22 cellular contexts compared by ENCODE assay signal in the genomic region with DNA sequence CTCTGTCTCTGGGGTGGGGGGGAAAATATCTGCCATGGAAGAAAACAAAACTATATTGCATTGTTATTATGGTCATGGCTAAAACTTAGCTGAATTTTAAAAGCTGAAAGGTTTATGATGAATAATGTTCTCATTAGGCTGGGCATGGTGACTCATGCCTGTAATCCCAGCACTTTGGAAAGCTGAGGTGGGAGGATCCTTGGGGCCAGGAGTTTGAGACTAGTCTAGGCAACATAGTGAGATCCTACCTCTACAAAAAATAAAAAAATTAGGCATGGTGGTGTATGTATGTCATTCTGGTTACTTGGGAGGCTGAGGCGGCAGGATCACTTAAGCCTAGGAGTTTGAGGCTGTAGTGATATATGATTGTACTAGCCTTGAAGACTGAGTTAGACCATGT. TPM values are rescaled to one million over a fixed set of nuclear protein-coding genes. Genes with fewer than 3 reads are reported as not detected.
DNase-seq lines count a peak whose midpoint lies in the region; ATAC-seq, FAIRE-seq and TF ChIP-seq lines count a peak whose summit lies in the region.
"Had no signal": no experiment of that assay in that cellular context is flagged by ENCODE, and none has a peak within 500 bp of the region (broad histone marks: within the 10 kb centered on the region; RNA-seq: fewer than 3 reads in every experiment).

No MANE protein-coding gene starts in this region.

- no peak overlapping the region for H3K18ac ChIP-seq in trophoblast cell (ENCODE audit: low read length)

- intact Hi-C loops in Panc1 (cut with micrococcal nuclease; ENCODE audit: unreplicated experiment) (no loop called here), endothelial cell of umbilical vein (cut with micrococcal nuclease) (no loop called here)

- in situ Hi-C loops in GM23248 (cut with MboI) (loop anchor here (10.0 kb wide), 1 partner anchor 318 kb away; no protein-coding TSS in a partner anchor), Panc1 (cut with HindIII; ENCODE audit: low pct_unique_long_range_greater_than_20kb, low sequenced_read_pairs) (no loop called here)

- BruUV-seq in Panc1 (replicated peaks; lab: Mats Ljungman, UMichigan) (no TSS peak), endothelial cell of umbilical vein (replicated peaks; lab: Mats Ljungman, UMichigan) (no TSS peak)

- ATAC-seq in Panc1: 0 out of 2 replicates have a peak, but pooled peaks have one; percentile 22
- no peak for ATAC-seq in GM18873 (IDR thresholded peaks at IDR 0.05; ENCODE audit: low FRiP score, unreplicated experiment)
- ATAC-seq in HG03097 (IDR thresholded peaks at IDR 0.05; ENCODE audit: low FRiP score, unreplicated experiment): no peak
- ATAC-seq: natural killer cell, T-cell had no signal

- H3K4me3 ChIP-seq in GM23248: no peak overlapping the region
- no peak overlapping the region for H3K4me3 ChIP-seq in Panc1 (ENCODE audit: low read depth in 2 of 2, low read length in 2 of 2)
- no peak overlapping the region for H3K4me3 ChIP-seq in endothelial cell of umbilical vein (replicated peaks in 1 of 3; ENCODE audit: insufficient read depth in 1 of 3, low read depth in 1 of 3, low read length in 3 of 3)
- no peak overlapping the region for H3K4me3 ChIP-seq in trophoblast cell (ENCODE audit: low read depth, low read length)
- H3K4me3 ChIP-seq: Peyer's patch, testis had no signal

- H2BK120ac ChIP-seq in trophoblast cell (ENCODE audit: insufficient read depth, low read length, poor library complexity): no peak overlapping the region

- CTCF ChIA-PET in Panc1 (lab: Charles Lee) (no interaction called here), endothelial cell of umbilical vein (lab: Charles Lee) (interaction anchor here (0.6 to 1.5 kb wide), 6 partner anchors 8 to 322 kb away, joined by 3 to 5 read pairs (median 3); no protein-coding TSS in a partner anchor)

- no peaks in the 10 kb centered on the region for H3K9me1 ChIP-seq in endothelial cell of umbilical vein (replicated peaks; ENCODE audit: control insufficient read depth, extremely low read depth, insufficient read depth, low read length)

- POLR2A ChIA-PET in Panc1 (lab: Charles Lee) (no interaction called here), endothelial cell of umbilical vein (lab: Charles Lee) (no interaction called here)

- H3K14ac ChIP-seq in trophoblast cell (ENCODE audit: low read length): no peak overlapping the region

- FAIRE-seq in endothelial cell of umbilical vein (lab: Jason Lieb, UNC): peak; percentile 15
- FAIRE-seq: small intestine had no signal

- DNase-seq in GM23248: peak; percentile 72
- no peak for DNase-seq in Panc1 (ENCODE audit: low read depth, low spot score)
- no peak for DNase-seq in endothelial cell of umbilical vein (ENCODE audit: low read depth, low spot score)
- DNase-seq in trophoblast cell: no peak
- no peak for DNase-seq in C1 segment of cervical spinal cord (lab: John Stamatoyannopoulos, UW)
- DNase-seq in SKM-1 (lab: John Stamatoyannopoulos, UW; ENCODE audit: unreplicated experiment): no peak
- DNase-seq: activated CD8-positive, alpha-beta memory T cell treated with anti-CD3 and anti-CD28 coated beads for 24 hours; effector memory CD4-positive, alpha-beta T cell; KG1; natural killer cell; NCI-H1105; NCI-H2171 treated with DMSO at 0.1 percent for 48 hours; NCI-H82; Peyer's patch; small intestine; stimulated activated CD4-positive, alpha-beta T cell treated with anti-CD3 and anti-CD28 coated beads, Interleukin-4, amount 100 ng/mL, for 4 hours; stimulated activated CD8-positive, alpha-beta memory T cell treated with anti-CD3 and anti-CD28 coated beads, Interleukin-4, amount 100 ng/mL, for 48 hours; T-cell; testis; WERI-Rb-1 had no signal

- H2AFZ ChIP-seq in GM23248 (no peak overlapping the region), endothelial cell of umbilical vein (ENCODE audit: low read depth, low read length) (no peak overlapping the region), trophoblast cell (ENCODE audit: insufficient read depth, low read length, poor library complexity) (no peak overlapping the region)

- no peak for TF ChIP-seq POLR2A in endothelial cell of umbilical vein (IDR thresholded peaks at IDR 0.05; ENCODE audit: low read depth, low read length)

- WGBS in GM23248 (ENCODE audit: low coverage in 1 of 2, low lambda C conversion rate in 2 of 2, missing lambda C conversion rate in 2 of 2), 2 experiments: 93 to 96% methylated on average over 1 of the region's 1 CpG
- WGBS in trophoblast cell (ENCODE audit: extremely low coverage, insufficient coverage, insufficient read length): no CpG with 5 or more reads among the region's 1 CpG

- dilution Hi-C loops in endothelial cell of umbilical vein (cut with MboI; ENCODE audit: extremely low pct_ligation_motif_present, low sequenced_read_pairs): no loop called here

- H3K27me3 ChIP-seq in GM23248 (replicated peaks; ENCODE audit: insufficient read depth): no peaks in the 10 kb centered on the region
- H3K27me3 ChIP-seq in Panc1 (ENCODE audit: control insufficient read depth, insufficient read depth, low read length): no peaks in the 10 kb centered on the region
- no peaks in the 10 kb centered on the region for H3K27me3 ChIP-seq in endothelial cell of umbilical vein (ENCODE audit: control insufficient read depth in 2 of 2, insufficient read depth in 2 of 2, low read length in 2 of 2)
- no peaks in the 10 kb centered on the region for H3K27me3 ChIP-seq in trophoblast cell (ENCODE audit: insufficient read depth, low read length)
- H3K27me3 ChIP-seq: Peyer's patch, testis had no signal

- 0 out of 2 replicates have a peak, but pooled peaks cover 3% of the 10 kb centered on the region for H4K20me1 ChIP-seq in GM23248 (ENCODE audit: insufficient read depth)
- no peaks in the 10 kb centered on the region for H4K20me1 ChIP-seq in endothelial cell of umbilical vein (replicated peaks; ENCODE audit: control insufficient read depth, extremely low read depth, insufficient read depth, low read length)

- no peaks in the 10 kb centered on the region for H3F3A ChIP-seq in GM23248 (ENCODE audit: insufficient read depth)

- H3K23ac ChIP-seq in trophoblast cell (ENCODE audit: low read length): no peak overlapping the region

- peaks cover 7% of the 10 kb centered on the region; the same call in 1 of the 2 replicates for H3K79me2 ChIP-seq in GM23248 (ENCODE audit: insufficient read depth)
- H3K79me2 ChIP-seq in endothelial cell of umbilical vein (ENCODE audit: control insufficient read depth, insufficient read depth, low read length): peaks cover 6% of the 10 kb centered on the region
- no peaks in the 10 kb centered on the region for H3K79me2 ChIP-seq in trophoblast cell (ENCODE audit: control insufficient read depth, insufficient read depth, low read length, poor library complexity)

- no peaks in the 10 kb centered on the region for H3K9me2 ChIP-seq in GM23248 (ENCODE audit: insufficient read depth)

- no peak for TF ChIP-seq CTCF in Panc1 (IDR thresholded peaks at IDR 0.05)
- no peak for TF ChIP-seq CTCF in endothelial cell of umbilical vein (IDR thresholded peaks at IDR 0.05; ENCODE audit: extremely low read depth in 1 of 2, insufficient read depth in 1 of 2, low read depth in 1 of 2, low read length in 2 of 2)

- H3K9ac ChIP-seq in GM23248 (no peak overlapping the region), endothelial cell of umbilical vein (replicated peaks; ENCODE audit: extremely low read depth, insufficient read depth, low read length) (no peak overlapping the region), trophoblast cell (ENCODE audit: low read length) (no peak overlapping the region)

- peaks cover 8% of the 10 kb centered on the region; the same call in 1 of the 2 replicates for H3K4me1 ChIP-seq in GM23248 (ENCODE audit: insufficient read depth)
- no peaks in the 10 kb centered on the region for H3K4me1 ChIP-seq in Panc1 (ENCODE audit: control insufficient read depth, insufficient read depth, low read length)
- no peaks in the 10 kb centered on the region for H3K4me1 ChIP-seq in endothelial cell of umbilical vein (ENCODE audit: control insufficient read depth, extremely low read depth, insufficient read depth, low read length)
- peaks cover 0 to 2% of the 10 kb centered on the region in 2 experiments for H3K4me1 ChIP-seq in trophoblast cell (ENCODE audit: control insufficient read depth in 1 of 2, insufficient read depth in 2 of 2, low read length in 2 of 2)
- H3K4me1 ChIP-seq: Peyer's patch, testis had no signal

- peak overlapping the region; percentile 21 for H2BK5ac ChIP-seq in trophoblast cell (ENCODE audit: low read depth, low read length, poor library complexity)

- H4K12ac ChIP-seq in trophoblast cell (ENCODE audit: low read depth, low read length): no peak overlapping the region

- no peak overlapping the region for H4K91ac ChIP-seq in trophoblast cell (ENCODE audit: low read depth, low read length)

- H3K27ac ChIP-seq in GM23248: no peak overlapping the region
- no peak overlapping the region for H3K27ac ChIP-seq in Panc1 (ENCODE audit: low read length)
- H3K27ac ChIP-seq in endothelial cell of umbilical vein (ENCODE audit: insufficient read depth, low read depth, low read length): no peak overlapping the region
- no peak overlapping the region for H3K27ac ChIP-seq in trophoblast cell (ENCODE audit: low read depth, low read length)
- H3K27ac ChIP-seq: Peyer's patch, testis, WERI-Rb-1 had no signal

- no peaks in the 10 kb centered on the region for H3K9me3 ChIP-seq in GM23248 (ENCODE audit: low read depth)
- H3K9me3 ChIP-seq in Panc1 (ENCODE audit: control insufficient read depth, insufficient read depth, low read depth, low read length): no peaks in the 10 kb centered on the region
- H3K9me3 ChIP-seq in endothelial cell of umbilical vein (replicated peaks; ENCODE audit: control insufficient read depth, insufficient read depth, low read length): no peaks in the 10 kb centered on the region
- no peaks in the 10 kb centered on the region for H3K9me3 ChIP-seq in trophoblast cell (ENCODE audit: insufficient read depth, low read depth, low read length)
- H3K9me3 ChIP-seq: Peyer's patch, testis had no signal

- H2AK5ac ChIP-seq in trophoblast cell (ENCODE audit: low read length): no peak overlapping the region

- H3K4ac ChIP-seq in trophoblast cell (ENCODE audit: low read depth, low read length): no peak overlapping the region

- peak overlapping the region; percentile 3 for H3K4me2 ChIP-seq in GM23248 (ENCODE audit: unreplicated experiment)
- no peak overlapping the region for H3K4me2 ChIP-seq in endothelial cell of umbilical vein (ENCODE audit: insufficient read depth, low read length)
- H3K4me2 ChIP-seq in trophoblast cell (ENCODE audit: low read length): no peak overlapping the region

- H3K36me3 ChIP-seq in GM23248 (ENCODE audit: low read depth) (no peaks in the 10 kb centered on the region), Panc1 (ENCODE audit: control insufficient read depth, insufficient read depth, low read length) (no peaks in the 10 kb centered on the region), endothelial cell of umbilical vein (ENCODE audit: control insufficient read depth in 2 of 2, extremely low read depth in 1 of 2, insufficient read depth in 2 of 2, low read length in 2 of 2) (no peaks in the 10 kb centered on the region), trophoblast cell (ENCODE audit: control insufficient read depth in 1 of 2, insufficient read depth in 2 of 2, low read length in 2 of 2) (peaks cover 3 to 6% of the 10 kb centered on the region in 2 experiments)

- H2BK12ac ChIP-seq in trophoblast cell (ENCODE audit: low read length): no peak overlapping the region

- no peaks in the 10 kb centered on the region for H3K79me1 ChIP-seq in trophoblast cell (ENCODE audit: low read length)

- H4K8ac ChIP-seq in trophoblast cell (ENCODE audit: low read depth, low read length): no peak overlapping the region

RNA-seq across cellular contexts. Expression of gene IPO11, which starts 44.5 kb away (rescaled TPM):
- 19.5 and 26.5 TPM in 2 replicates for total RNA-seq in GM23248 (2014; rRNA removed; shearing (Covaris generic))
- polyA plus RNA-seq in GM23248 (2016; fragmentation: Nextera tagmentation; extraction: Ambion mirVana) (19.9 and 20.3 TPM in 2 replicates), endothelial cell of umbilical vein (31.7 and 38.5 TPM in 2 replicates)
- total RNA-seq in Panc1 (2021; ENCODE audit: unreplicated experiment) (39.8 TPM), endothelial cell of umbilical vein (72.9 and 80.9 TPM in 2 replicates)
- 9.9 TPM for polyA plus RNA-seq in Panc1 (2012; ENCODE audit: insufficient read length)
- polyA plus RNA-seq in endothelial cell of umbilical vein (2011; cell fraction: cytosol; rRNA removed): 51.4 and 55.2 TPM in 2 replicates
- polyA plus RNA-seq in endothelial cell of umbilical vein (2011; cell fraction: nucleus; rRNA removed): 42.2 and 46.6 TPM in 2 replicates
- 43.6 and 64.6 TPM in 2 replicates for polyA plus RNA-seq in endothelial cell of umbilical vein (2012)
- 132 and 145 TPM in 2 replicates for polyA minus RNA-seq in endothelial cell of umbilical vein
- polyA minus RNA-seq in endothelial cell of umbilical vein (2011; cell fraction: cytosol; rRNA and poly(A)+ RNA removed): 34.0 TPM
- polyA minus RNA-seq in endothelial cell of umbilical vein (2011; cell fraction: nucleus; rRNA and poly(A)+ RNA removed): 86.9 and 178 TPM in 2 replicates
- polyA plus RNA-seq in trophoblast cell (2013): 16.6 and 19.9 TPM in 2 replicates

RNA-seq across cellular contexts. Expression of gene DIMT1, which starts 53.4 kb away (rescaled TPM):
- 41.7 and 70.8 TPM in 2 replicates for total RNA-seq in GM23248 (2014; rRNA removed; shearing (Covaris generic))
- polyA plus RNA-seq in GM23248 (2016; fragmentation: Nextera tagmentation; extraction: Ambion mirVana) (65.0 and 69.4 TPM in 2 replicates), endothelial cell of umbilical vein (16.2 and 21.9 TPM in 2 replicates)
- total RNA-seq in Panc1 (2021; ENCODE audit: unreplicated experiment) (37.2 TPM), endothelial cell of umbilical vein (29.7 and 34.4 TPM in 2 replicates)
- 23.4 TPM for polyA plus RNA-seq in Panc1 (2012; ENCODE audit: insufficient read length)
- polyA plus RNA-seq in endothelial cell of umbilical vein (2011; cell fraction: cytosol; rRNA removed): 24.9 and 26.4 TPM in 2 replicates
- polyA plus RNA-seq in endothelial cell of umbilical vein (2011; cell fraction: nucleus; rRNA removed): 20.5 and 26.0 TPM in 2 replicates
- 31.8 and 40.9 TPM in 2 replicates for polyA plus RNA-seq in endothelial cell of umbilical vein (2012)
- 7.6 and 11.1 TPM in 2 replicates for polyA minus RNA-seq in endothelial cell of umbilical vein
- 11.1 TPM for polyA minus RNA-seq in endothelial cell of umbilical vein (2011; cell fraction: cytosol; rRNA and poly(A)+ RNA removed)
- 8.6 and 11.0 TPM in 2 replicates for polyA minus RNA-seq in endothelial cell of umbilical vein (2011; cell fraction: nucleus; rRNA and poly(A)+ RNA removed)
- polyA plus RNA-seq in trophoblast cell (2013): 19.5 and 19.7 TPM in 2 replicates
